8 cellular contexts compared by ENCODE assay signal in the genomic region with DNA sequence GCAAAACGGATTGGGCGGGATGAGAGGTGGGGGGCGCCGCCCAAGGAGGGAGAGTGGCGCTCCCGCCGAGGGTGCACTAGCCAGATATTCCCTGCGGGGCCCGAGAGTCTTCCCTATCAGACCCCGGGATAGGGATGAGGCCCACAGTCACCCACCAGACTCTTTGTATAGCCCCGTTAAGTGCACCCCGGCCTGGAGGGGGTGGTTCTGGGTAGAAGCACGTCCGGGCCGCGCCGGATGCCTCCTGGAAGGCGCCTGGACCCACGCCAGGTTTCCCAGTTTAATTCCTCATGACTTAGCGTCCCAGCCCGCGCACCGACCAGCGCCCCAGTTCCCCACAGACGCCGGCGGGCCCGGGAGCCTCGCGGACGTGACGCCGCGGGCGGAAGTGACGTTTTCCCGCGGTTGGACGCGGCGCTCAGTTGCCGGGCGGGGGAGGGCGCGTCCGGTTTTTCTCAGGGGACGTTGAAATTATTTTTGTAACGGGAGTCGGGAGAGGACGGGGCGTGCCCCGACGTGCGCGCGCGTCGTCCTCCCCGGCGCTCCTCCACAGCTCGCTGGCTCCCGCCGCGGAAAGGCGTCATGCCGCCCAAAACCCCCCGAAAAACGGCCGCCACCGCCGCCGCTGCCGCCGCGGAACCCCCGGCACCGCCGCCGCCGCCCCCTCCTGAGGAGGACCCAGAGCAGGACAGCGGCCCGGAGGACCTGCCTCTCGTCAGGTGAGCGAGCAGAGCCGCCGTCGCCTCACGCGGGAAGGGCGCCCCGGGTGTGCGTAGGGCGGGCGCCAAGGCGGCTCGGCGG. TPM values are rescaled to one million over a fixed set of nuclear protein-coding genes. Genes with fewer than 3 reads are reported as not detected.
A peak's percentile ranks its signal among the peaks of the same experiment; 100 is the strongest.
DNase-seq lines count a peak whose midpoint lies in the region; ATAC-seq and TF ChIP-seq lines count a peak whose summit lies in the region.

Gene RB1, plus strand, starts transcription at position 421 of the 801 bp plus-strand sequence. Its CDS starts 162 bp downstream, at position 583.

- TF ChIP-seq CTCF in HFF-Myc (IDR thresholded peaks at IDR 0.05; ENCODE audit: low read depth, low read length, missing control alignments) (no peak), suprapubic skin (IDR thresholded peaks at IDR 0.05) (no peak)

- DNase-seq in GM04504 (ENCODE audit: low read depth) (peak; percentile 79), HFF-Myc (ENCODE audit: extremely low read depth, low read depth) (peak; percentile 64), MV-4-11 (lab: John Stamatoyannopoulos, UW) (peak; percentile 83), glomerular endothelial cell (ENCODE audit: extremely low read depth, low read depth, low spot score) (peak; percentile 44), occipital lobe (lab: John Stamatoyannopoulos, UW) (peak; percentile 82), suprapubic skin (ENCODE audit: low spot score in 2 of 2) (peak; percentile 96 to 97)
- peak; percentile 89 to 91 for DNase-seq in activated naive CD4-positive, alpha-beta T cell treated with anti-CD3 and anti-CD28 coated beads, Interleukin-2, amount 50 U/mL, for 72 hours (ENCODE audit: low spot score in 2 of 2)

- peak within 1 kb of the TSS; percentile 98 to 99 for H3K27ac Mint-ChIP-seq in activated naive CD4-positive, alpha-beta T cell treated with anti-CD3 and anti-CD28 coated beads, Interleukin-2, amount 50 U/mL, for 72 hours

- no peak for TF ChIP-seq EP300 in suprapubic skin (IDR thresholded peaks at IDR 0.05)

- peak; percentile 86 for ATAC-seq in SK-N-SH treated with all-trans-retinoic acid at 6 μM for 48 hours
- peak; percentile 89 for ATAC-seq in activated naive CD4-positive, alpha-beta T cell treated with anti-CD3 and anti-CD28 coated beads, Interleukin-2, amount 50 U/mL, for 72 hours

- no peaks in the 10 kb centered on the region for H3K9me3 Mint-ChIP-seq in activated naive CD4-positive, alpha-beta T cell treated with anti-CD3 and anti-CD28 coated beads, Interleukin-2, amount 50 U/mL, for 72 hours

- WGBS in suprapubic skin = under 1% methylated on average over 47 of the region's 97 CpGs

- no peaks in the 10 kb centered on the region for H3K27me3 ChIP-seq in suprapubic skin

- peaks cover 23% of the 10 kb centered on the region for H3K4me1 ChIP-seq in suprapubic skin

- peak; percentile 77 to 96 for TF ChIP-seq POLR2A in suprapubic skin (IDR thresholded peaks at IDR 0.05)

- peak within 1 kb of the TSS; percentile 97 for H3K27ac ChIP-seq in suprapubic skin

- H3K4me3 ChIP-seq in HFF-Myc (replicated peaks; ENCODE audit: low read depth, low read length) (peak within 1 kb of the TSS; percentile 82), suprapubic skin (peak within 1 kb of the TSS; percentile 87)

- H3K36me3 Mint-ChIP-seq in activated naive CD4-positive, alpha-beta T cell treated with anti-CD3 and anti-CD28 coated beads, Interleukin-2, amount 50 U/mL, for 72 hours = peaks cover 16 to 21% of the 10 kb centered on the region in 2 donors

- no peaks in the 10 kb centered on the region for H3K9me3 ChIP-seq in suprapubic skin

- peaks cover 5% of the 10 kb centered on the region for H3K36me3 ChIP-seq in suprapubic skin

TF ChIP-seq in SK-N-SH treated with all-trans-retinoic acid at 6 μM for 48 hours, 23 proteins besides CTCF, POLR2A, EP300 and RAD21:
- no peak for TF ChIP-seq ZNF70 (CRISPR knock-in tag; IDR thresholded peaks at IDR 0.05)
- no peak for TF ChIP-seq SNAI2 (CRISPR knock-in tag; IDR thresholded peaks at IDR 0.05)
- TF ChIP-seq PPARA (CRISPR knock-in tag; IDR thresholded peaks at IDR 0.05; ENCODE audit: borderline replicate concordance) = no peak
- no peak for TF ChIP-seq ZFP30 (CRISPR knock-in tag; IDR thresholded peaks at IDR 0.05)
- no peak for TF ChIP-seq RARB (CRISPR knock-in tag; IDR thresholded peaks at IDR 0.05)
- TF ChIP-seq OSR1 (CRISPR knock-in tag; IDR thresholded peaks at IDR 0.05) = no peak
- TF ChIP-seq TSHZ2 (CRISPR knock-in tag; IDR thresholded peaks at IDR 0.05) = no peak; the same call in 1 of the 2 replicates
- TF ChIP-seq, protein P1, sequence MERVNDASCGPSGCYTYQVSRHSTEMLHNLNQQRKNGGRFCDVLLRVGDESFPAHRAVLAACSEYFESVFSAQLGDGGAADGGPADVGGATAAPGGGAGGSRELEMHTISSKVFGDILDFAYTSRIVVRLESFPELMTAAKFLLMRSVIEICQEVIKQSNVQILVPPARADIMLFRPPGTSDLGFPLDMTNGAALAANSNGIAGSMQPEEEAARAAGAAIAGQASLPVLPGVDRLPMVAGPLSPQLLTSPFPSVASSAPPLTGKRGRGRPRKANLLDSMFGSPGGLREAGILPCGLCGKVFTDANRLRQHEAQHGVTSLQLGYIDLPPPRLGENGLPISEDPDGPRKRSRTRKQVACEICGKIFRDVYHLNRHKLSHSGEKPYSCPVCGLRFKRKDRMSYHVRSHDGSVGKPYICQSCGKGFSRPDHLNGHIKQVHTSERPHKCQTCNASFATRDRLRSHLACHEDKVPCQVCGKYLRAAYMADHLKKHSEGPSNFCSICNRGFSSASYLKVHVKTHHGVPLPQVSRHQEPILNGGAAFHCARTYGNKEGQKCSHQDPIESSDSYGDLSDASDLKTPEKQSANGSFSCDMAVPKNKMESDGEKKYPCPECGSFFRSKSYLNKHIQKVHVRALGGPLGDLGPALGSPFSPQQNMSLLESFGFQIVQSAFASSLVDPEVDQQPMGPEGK (CRISPR knock-in tag; IDR thresholded peaks at IDR 0.05; ENCODE audit: borderline replicate concordance) = no peak
- TF ChIP-seq, protein P2, sequence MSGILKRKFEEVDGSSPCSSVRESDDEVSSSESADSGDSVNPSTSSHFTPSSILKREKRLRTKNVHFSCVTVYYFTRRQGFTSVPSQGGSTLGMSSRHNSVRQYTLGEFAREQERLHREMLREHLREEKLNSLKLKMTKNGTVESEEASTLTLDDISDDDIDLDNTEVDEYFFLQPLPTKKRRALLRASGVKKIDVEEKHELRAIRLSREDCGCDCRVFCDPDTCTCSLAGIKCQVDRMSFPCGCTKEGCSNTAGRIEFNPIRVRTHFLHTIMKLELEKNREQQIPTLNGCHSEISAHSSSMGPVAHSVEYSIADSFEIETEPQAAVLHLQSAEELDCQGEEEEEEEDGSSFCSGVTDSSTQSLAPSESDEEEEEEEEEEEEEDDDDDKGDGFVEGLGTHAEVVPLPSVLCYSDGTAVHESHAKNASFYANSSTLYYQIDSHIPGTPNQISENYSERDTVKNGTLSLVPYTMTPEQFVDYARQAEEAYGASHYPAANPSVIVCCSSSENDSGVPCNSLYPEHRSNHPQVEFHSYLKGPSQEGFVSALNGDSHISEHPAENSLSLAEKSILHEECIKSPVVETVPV (CRISPR knock-in tag; IDR thresholded peaks at IDR 0.05) = no peak
- no peak for TF ChIP-seq BACH2 (CRISPR knock-in tag; IDR thresholded peaks at IDR 0.05; ENCODE audit: borderline replicate concordance)
- no peak for TF ChIP-seq ZC3H10 (CRISPR knock-in tag; IDR thresholded peaks at IDR 0.05)
- TF ChIP-seq, protein P3, sequence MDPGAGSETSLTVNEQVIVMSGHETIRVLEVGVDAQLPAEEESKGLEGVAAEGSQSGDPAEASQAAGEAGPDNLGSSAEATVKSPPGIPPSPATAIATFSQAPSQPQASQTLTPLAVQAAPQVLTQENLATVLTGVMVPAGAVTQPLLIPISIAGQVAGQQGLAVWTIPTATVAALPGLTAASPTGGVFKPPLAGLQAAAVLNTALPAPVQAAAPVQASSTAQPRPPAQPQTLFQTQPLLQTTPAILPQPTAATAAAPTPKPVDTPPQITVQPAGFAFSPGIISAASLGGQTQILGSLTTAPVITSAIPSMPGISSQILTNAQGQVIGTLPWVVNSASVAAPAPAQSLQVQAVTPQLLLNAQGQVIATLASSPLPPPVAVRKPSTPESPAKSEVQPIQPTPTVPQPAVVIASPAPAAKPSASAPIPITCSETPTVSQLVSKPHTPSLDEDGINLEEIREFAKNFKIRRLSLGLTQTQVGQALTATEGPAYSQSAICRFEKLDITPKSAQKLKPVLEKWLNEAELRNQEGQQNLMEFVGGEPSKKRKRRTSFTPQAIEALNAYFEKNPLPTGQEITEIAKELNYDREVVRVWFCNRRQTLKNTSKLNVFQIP (CRISPR knock-in tag; IDR thresholded peaks at IDR 0.05; ENCODE audit: borderline replicate concordance, low read depth) = no peak
- TF ChIP-seq TOX (CRISPR knock-in tag; IDR thresholded peaks at IDR 0.05; ENCODE audit: borderline replicate concordance) = no peak
- TF ChIP-seq ZNF8 (CRISPR knock-in tag; IDR thresholded peaks at IDR 0.05) = no peak
- TF ChIP-seq ISL1 (CRISPR knock-in tag; IDR thresholded peaks at IDR 0.05) = no peak

RNA-seq across cellular contexts. Expression of gene RB1, which starts in this region (rescaled TPM):
- total RNA-seq in activated naive CD4-positive, alpha-beta T cell treated with anti-CD3 and anti-CD28 coated beads, Interleukin-2, amount 50 U/mL, for 72 hours = 10 to 100 TPM; 30.3 to 33.8 TPM
- 31.2 and 47.0 TPM in 2 replicates for total RNA-seq in glomerular endothelial cell
- 48.8 TPM for total RNA-seq in occipital lobe
- 10 to 100 TPM; 18.0 to 31.5 (median 20.7) TPM for total RNA-seq in suprapubic skin

Comparison
In these comparisons a context has a peak if more than half of its experiments do, and no peak if none do; other contexts are left out.
1. Peak in every context shown above with its lines: DNase-seq, ATAC-seq, H3K4me3 ChIP-seq and H3K27ac ChIP-seq.
2. DNase-seq: peak in every context shown above with its lines; median percentile 96 in suprapubic skin; 90 in activated naive CD4-positive, alpha-beta T cell treated with anti-CD3 and anti-CD28 coated beads, Interleukin-2, amount 50 U/mL, for 72 hours; 83 in MV-4-11; 82 in occipital lobe; 79 in GM04504; 64 in HFF-Myc; 44 in glomerular endothelial cell.